ENCODE assay signal across 1 cellular context in genomic region chr6:105992315-105992961, GRCh38.
TF ChIP-seq lines count a peak whose summit lies in the region.

No MANE protein-coding gene starts in this region.

TF ChIP-seq in WTC11, 78 proteins besides CTCF, POLR2A, EP300 and RAD21 (continued from another document and continues in another):
- TF ChIP-seq NR3C1 (CRISPR knock-in tag; conservative IDR thresholded peaks at IDR 0.05; ENCODE audit: low read depth) (no peak), ZNF281 (CRISPR knock-in tag; IDR thresholded peaks at IDR 0.05) (no peak), ATF1 (CRISPR knock-in tag; IDR thresholded peaks at IDR 0.05) (no peak), ESRRA (CRISPR knock-in tag; IDR thresholded peaks at IDR 0.05; ENCODE audit: borderline replicate concordance) (no peak), FOXK1 (CRISPR knock-in tag; IDR thresholded peaks at IDR 0.05) (no peak), HMGA2 (CRISPR knock-in tag; IDR thresholded peaks at IDR 0.05) (no peak), EMX1 (CRISPR knock-in tag; IDR thresholded peaks at IDR 0.05) (no peak), ZNF532 (CRISPR knock-in tag; IDR thresholded peaks at IDR 0.05; ENCODE audit: borderline replicate concordance) (no peak), GTF2I (CRISPR knock-in tag; conservative IDR thresholded peaks at IDR 0.05) (no peak), ATF3 (CRISPR knock-in tag; conservative IDR thresholded peaks at IDR 0.05) (no peak), ELF4 (CRISPR knock-in tag; IDR thresholded peaks at IDR 0.05; ENCODE audit: low read depth) (no peak), RORB (CRISPR knock-in tag; IDR thresholded peaks at IDR 0.05) (no peak), ZNF232 (CRISPR knock-in tag; IDR thresholded peaks at IDR 0.05) (no peak), TEAD4 (CRISPR knock-in tag; IDR thresholded peaks at IDR 0.05) (no peak), TP53 (CRISPR knock-in tag; IDR thresholded peaks at IDR 0.05) (no peak), ZNF423 (CRISPR knock-in tag; IDR thresholded peaks at IDR 0.05) (no peak), IRF1 (CRISPR knock-in tag; IDR thresholded peaks at IDR 0.05) (0 out of 2 replicates have a peak, but pooled peaks have one; percentile 74), STAT6 (CRISPR knock-in tag; conservative IDR thresholded peaks at IDR 0.05; ENCODE audit: low read depth) (no peak), CBFB (CRISPR knock-in tag; IDR thresholded peaks at IDR 0.05; ENCODE audit: low read depth) (no peak), OVOL2 (CRISPR knock-in tag; IDR thresholded peaks at IDR 0.05; ENCODE audit: borderline replicate concordance) (no peak), E2F1 (CRISPR knock-in tag; IDR thresholded peaks at IDR 0.05) (no peak), FOXP4 (CRISPR knock-in tag; IDR thresholded peaks at IDR 0.05) (no peak), SP1 (CRISPR knock-in tag; conservative IDR thresholded peaks at IDR 0.05) (no peak), USF1 (CRISPR knock-in tag; IDR thresholded peaks at IDR 0.05) (peak; percentile 97), ZBTB43 (CRISPR knock-in tag; IDR thresholded peaks at IDR 0.05) (no peak), NFATC4 (CRISPR knock-in tag; IDR thresholded peaks at IDR 0.05) (no peak), E2F4 (CRISPR knock-in tag; IDR thresholded peaks at IDR 0.05; ENCODE audit: borderline replicate concordance, low read depth) (no peak), ZNF416 (CRISPR knock-in tag; IDR thresholded peaks at IDR 0.05) (no peak), ARID4B (CRISPR knock-in tag; IDR thresholded peaks at IDR 0.05; ENCODE audit: borderline replicate concordance) (0 out of 2 replicates have a peak, but pooled peaks have one; percentile 14), PREB (CRISPR knock-in tag; IDR thresholded peaks at IDR 0.05; ENCODE audit: borderline replicate concordance) (no peak), ZNF317 (CRISPR knock-in tag; IDR thresholded peaks at IDR 0.05; ENCODE audit: borderline replicate concordance, low read depth) (no peak), PRRX2 (CRISPR knock-in tag; IDR thresholded peaks at IDR 0.05) (no peak), SOX15 (CRISPR knock-in tag; IDR thresholded peaks at IDR 0.05) (no peak), MYBL2 (CRISPR knock-in tag; IDR thresholded peaks at IDR 0.05) (no peak)
